In genomic region chr5:172398645-172399044, GRCh38 we compare ENCODE assay signal across 1 cellular context. TPM values are rescaled to one million over a fixed set of nuclear protein-coding genes. Genes with fewer than 3 reads are reported as not detected.
"Had no signal": no experiment of that assay in that cellular context is flagged by ENCODE, and none has a peak within 500 bp of the region (broad histone marks: within the 10 kb centered on the region; RNA-seq: fewer than 3 reads in every experiment).

No MANE protein-coding gene starts in this region.

RNA-seq across cellular contexts. Expression of gene SH3PXD2B, which starts 55.7 kb away (rescaled TPM):
- polyA plus RNA-seq: immature natural killer cell had no signal
